ENCODE assay signal across 8 cellular contexts in genomic region chr12:79935021-79935623, GRCh38.
A peak's percentile ranks its signal among the peaks of the same experiment; 100 is the strongest.
DNase-seq lines count a peak whose midpoint lies in the region; ATAC-seq and TF ChIP-seq lines count a peak whose summit lies in the region.

Gene PPP1R12A, minus strand, starts transcription at chr12:79935097. Its CDS starts 166 bp downstream, at chr12:79934931.

- peak; percentile 87 for ATAC-seq in GM19025 (IDR thresholded peaks at IDR 0.05; ENCODE audit: low read depth, unreplicated experiment)
- peak; percentile 82 for ATAC-seq in HG03342 (IDR thresholded peaks at IDR 0.05; ENCODE audit: unreplicated experiment)
- peak; percentile 88 to 90 for ATAC-seq in activated CD4-positive, CD25-positive, alpha-beta regulatory T cell treated with anti-CD3 and anti-CD28 coated beads, Interleukin-2, amount 50 U/mL, for 24 hours

- TF ChIP-seq CTCF in AG09319 (IDR thresholded peaks at IDR 0.05; ENCODE audit: low read depth, low read length), result no peak; the same call in 1 of the 2 replicates

- peak; percentile 96 for DNase-seq in AG09319 (ENCODE audit: extremely low read depth, low read depth)
- peak; percentile 82 to 98 for DNase-seq in NCI-H446 (lab: John Stamatoyannopoulos, UW)
- peak; percentile 96 for DNase-seq in cerebellar cortex (ENCODE audit: low spot score)
- DNase-seq in islet precursor cell, result peak; percentile 100
- DNase-seq in stimulated activated CD4-positive, alpha-beta T cell treated with anti-CD3 and anti-CD28 coated beads, Interleukin-12 subunit alpha, Interleukin-12 subunit beta, amount 100 ng/mL, for 48 hours (ENCODE audit: low read depth in 2 of 3, low spot score in 1 of 3), result peak; percentile 88 to 93 (median 89)

Comparison
In these comparisons a context has a peak if more than half of its experiments do, and no peak if none do; other contexts are left out.
1. Peak in every context shown above with its lines: DNase-seq and ATAC-seq.